ENCODE assay signal across 22 cellular contexts in genomic region chr4:62410371-62411003, GRCh38.
"Had no signal": no experiment of that assay in that cellular context is flagged by ENCODE, and none has a peak within 500 bp of the region (broad histone marks: within the 10 kb centered on the region; RNA-seq: fewer than 3 reads in every experiment).

No MANE protein-coding gene starts in this region.

- H3K27me3 ChIP-seq: left lung, thyroid gland had no signal

- ATAC-seq: activated CD8-positive, alpha-beta memory T cell treated with anti-CD3 and anti-CD28 coated beads, Interleukin-2, amount 10 ng/mL, durations not matched to agents 7 days and 5 days; activated CD8-positive, alpha-beta T cell treated with anti-CD3 and anti-CD28 coated beads for 36 hours; left lung; T-cell had no signal

- H3K9me3 Mint-ChIP-seq: nephron progenitor cell had no signal

- H3K4me1 ChIP-seq: left lung, thyroid gland had no signal

- H3K36me3 Mint-ChIP-seq: activated CD8-positive, alpha-beta memory T cell treated with anti-CD3 and anti-CD28 coated beads, Interleukin-2, amount 10 ng/mL, durations not matched to agents 7 days and 5 days; activated naive CD4-positive, alpha-beta T cell treated with anti-CD3 and anti-CD28 coated beads, Interleukin-2, amount 10 ng/mL, durations not matched to agents 7 days and 5 days; T-cell had no signal

- H3K36me3 ChIP-seq: left lung, thyroid gland, WERI-Rb-1 had no signal

- DNase-seq: activated CD4-positive, alpha-beta T cell treated with anti-CD3 and anti-CD28 coated beads, Interleukin-2, amount 10 ng/mL, durations not matched to agents 7 days and 5 days; activated CD4-positive, CD25-positive, alpha-beta regulatory T cell treated with anti-CD3 and anti-CD28 coated beads, Interleukin-2, amount 50 U/mL, for 72 hours; activated CD8-positive, alpha-beta memory T cell treated with anti-CD3 and anti-CD28 coated beads, Interleukin-2, amount 10 ng/mL, durations not matched to agents 7 days and 5 days; activated CD8-positive, alpha-beta T cell treated with anti-CD3 and anti-CD28 coated beads for 36 hours; activated effector memory CD4-positive, alpha-beta T cell treated with anti-CD3 and anti-CD28 coated beads, Interleukin-2, amount 50 U/mL, for 16 hours; activated naive CD4-positive, alpha-beta T cell treated with anti-CD3 and anti-CD28 coated beads, Interleukin-2, amount 10 ng/mL, durations not matched to agents 7 days and 5 days; activated T-cell treated with anti-CD3 and anti-CD28 coated beads for 4 hours; amygdala; effector CD4-positive, alpha-beta T cell; left lung; mammary epithelial cell; nephron progenitor cell; retina; stimulated activated CD4-positive, alpha-beta T cell treated with anti-CD3 and anti-CD28 coated beads, Interleukin-12 subunit alpha, Interleukin-12 subunit beta, amount 100 ng/mL, for 4 hours; substantia nigra; T-cell; thyroid gland; WERI-Rb-1 had no signal

- H3K9me3 ChIP-seq: left lung, thyroid gland had no signal

- H3K27me3 Mint-ChIP-seq: activated CD4-positive, alpha-beta T cell treated with anti-CD3 and anti-CD28 coated beads, Interleukin-2, amount 10 ng/mL, durations not matched to agents 7 days and 5 days; activated CD8-positive, alpha-beta memory T cell treated with anti-CD3 and anti-CD28 coated beads, Interleukin-2, amount 10 ng/mL, durations not matched to agents 7 days and 5 days; activated CD8-positive, alpha-beta T cell treated with anti-CD3 and anti-CD28 coated beads for 36 hours; activated naive CD4-positive, alpha-beta T cell treated with anti-CD3 and anti-CD28 coated beads, Interleukin-2, amount 10 ng/mL, durations not matched to agents 7 days and 5 days; dendritic cell treated with granulocyte-macrophage colony-stimulating factor and Interleukin-4, amounts not matched to agents 40 ng/mL and 50 ng/mL, for 4 days; progenitor cell of endocrine pancreas; stimulated activated naive CD8-positive, alpha-beta T cell treated with anti-CD3 and anti-CD28 coated beads, Interleukin-15, Interleukin-2, amounts not matched to agents 100 ng/mL and 50 ng/mL, for 24 hours; T-cell had no signal

- H3K4me3 ChIP-seq: left lung, thyroid gland had no signal

- H3K4me3 Mint-ChIP-seq: activated CD4-positive, alpha-beta T cell treated with anti-CD3 and anti-CD28 coated beads, Interleukin-2, amount 10 ng/mL, durations not matched to agents 7 days and 5 days; activated CD8-positive, alpha-beta memory T cell treated with anti-CD3 and anti-CD28 coated beads, Interleukin-2, amount 10 ng/mL, durations not matched to agents 7 days and 5 days; activated CD8-positive, alpha-beta T cell treated with anti-CD3 and anti-CD28 coated beads for 36 hours; activated naive CD4-positive, alpha-beta T cell treated with anti-CD3 and anti-CD28 coated beads, Interleukin-2, amount 10 ng/mL, durations not matched to agents 7 days and 5 days; dendritic cell treated with granulocyte-macrophage colony-stimulating factor and Interleukin-4, amounts not matched to agents 40 ng/mL and 50 ng/mL, for 4 days; nephron progenitor cell; stimulated activated naive CD8-positive, alpha-beta T cell treated with anti-CD3 and anti-CD28 coated beads, Interleukin-15, Interleukin-2, amounts not matched to agents 100 ng/mL and 50 ng/mL, for 24 hours; T-cell; T-helper 2 cell treated with Interferon-gamma antibody and Interleukin-4, amounts not matched to agents 5 μg/mL and 100 μg/mL, for 36 hours had no signal

- H3K27ac Mint-ChIP-seq: activated CD4-positive, alpha-beta T cell treated with anti-CD3 and anti-CD28 coated beads, Interleukin-2, amount 10 ng/mL, durations not matched to agents 7 days and 5 days; activated CD8-positive, alpha-beta memory T cell treated with anti-CD3 and anti-CD28 coated beads, Interleukin-2, amount 10 ng/mL, durations not matched to agents 7 days and 5 days; activated CD8-positive, alpha-beta T cell treated with anti-CD3 and anti-CD28 coated beads for 36 hours; activated naive CD4-positive, alpha-beta T cell treated with anti-CD3 and anti-CD28 coated beads, Interleukin-2, amount 10 ng/mL, durations not matched to agents 7 days and 5 days; dendritic cell treated with granulocyte-macrophage colony-stimulating factor and Interleukin-4, amounts not matched to agents 40 ng/mL and 50 ng/mL, for 4 days; nephron progenitor cell; progenitor cell of endocrine pancreas; stimulated activated naive CD8-positive, alpha-beta T cell treated with anti-CD3 and anti-CD28 coated beads, Interleukin-15, Interleukin-2, amounts not matched to agents 100 ng/mL and 50 ng/mL, for 24 hours; T-cell; T-helper 2 cell treated with Interferon-gamma antibody and Interleukin-4, amounts not matched to agents 5 μg/mL and 100 μg/mL, for 36 hours had no signal

- H3K4me1 Mint-ChIP-seq: activated CD4-positive, alpha-beta T cell treated with anti-CD3 and anti-CD28 coated beads, Interleukin-2, amount 10 ng/mL, durations not matched to agents 7 days and 5 days; activated CD8-positive, alpha-beta memory T cell treated with anti-CD3 and anti-CD28 coated beads, Interleukin-2, amount 10 ng/mL, durations not matched to agents 7 days and 5 days; activated naive CD4-positive, alpha-beta T cell treated with anti-CD3 and anti-CD28 coated beads, Interleukin-2, amount 10 ng/mL, durations not matched to agents 7 days and 5 days; nephron progenitor cell; T-cell had no signal

- H3K27ac ChIP-seq: left lung, thyroid gland, WERI-Rb-1 had no signal
